24 cellular contexts compared by ENCODE assay signal in the genomic region with DNA sequence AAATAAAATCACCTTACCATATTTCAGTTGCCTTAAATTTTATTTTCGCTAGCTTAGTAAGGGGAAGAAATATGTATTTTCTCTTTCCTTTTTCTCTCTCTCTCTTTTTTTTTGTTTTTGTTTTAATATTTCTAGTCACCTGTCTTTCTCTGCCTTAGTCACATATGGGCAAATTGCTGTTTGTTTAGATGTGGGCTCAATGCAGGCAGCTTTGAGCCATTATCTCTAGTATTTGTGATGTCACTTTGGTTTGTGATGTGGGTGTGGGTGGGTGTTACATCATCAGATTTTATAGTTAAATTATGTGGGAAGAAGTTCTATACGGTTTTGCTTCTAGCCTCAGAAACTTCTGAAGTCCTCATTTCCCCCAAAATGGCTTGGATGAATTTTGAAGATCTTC. TPM values are rescaled to one million over a fixed set of nuclear protein-coding genes. Genes with fewer than 3 reads are reported as not detected.
DNase-seq lines count a peak whose midpoint lies in the region; ATAC-seq and TF ChIP-seq lines count a peak whose summit lies in the region.
"Had no signal": no experiment of that assay in that cellular context is flagged by ENCODE, and none has a peak within 500 bp of the region (broad histone marks: within the 10 kb centered on the region; RNA-seq: fewer than 3 reads in every experiment).

A gene (minus strand): TSS at position 59 of the 400 bp plus-strand sequence. CDS start 39 bp downstream, at position 20.

- peaks cover 4% of the 10 kb centered on the region for H3F3A ChIP-seq in neural progenitor cell (ENCODE audit: low read depth)

- CTCF ChIA-PET in HEK293 (lab: Yijun Ruan, JAX): interaction anchor here (0.8 to 1.9 kb wide), 4 partner anchors 15 to 206 kb away, joined by 3 to 7 read pairs (median 4); no protein-coding TSS in a partner anchor

- H3K4me1 ChIP-seq in HEK293 (ENCODE audit: control insufficient read depth, insufficient read depth, low read length) (no peaks in the 10 kb centered on the region; the same call in 1 of the 2 replicates), neural progenitor cell (peaks cover 2% of the 10 kb centered on the region), uterus (no peaks in the 10 kb centered on the region), left ventricle myocardium inferior (no peaks in the 10 kb centered on the region)

- peak; percentile 24 for DNase-seq in NCI-H146 (lab: John Stamatoyannopoulos, UW)
- no peak for DNase-seq in NCI-H146 treated with DMSO at 0.1 percent for 48 hours (lab: John Stamatoyannopoulos, UW; ENCODE audit: unreplicated experiment)
- DNase-seq in SW480 (ENCODE audit: low spot score): peak; percentile 45
- no peak for DNase-seq in neural progenitor cell (ENCODE audit: low spot score)
- DNase-seq in uterus: no peak
- DNase-seq in left ventricle myocardium inferior: no peak
- DNase-seq in left ventricle myocardium superior: no peak
- DNase-seq: AML-193, DMS 273 treated with DMSO at 0.1 percent for 48 hours, DND-41, HFFc6, NCI-H1105, NCI-H1694 treated with DMSO at 0.1 percent for 48 hours, NCI-H345, NCI-H526 treated with DMSO at 0.1 percent for 48 hours, PC-3, RPMI8226, SHP77 treated with DMSO at 0.1 percent for 48 hours had no signal

- no peak within 1 kb of the TSS for H3K4me3 ChIP-seq in HEK293 (ENCODE audit: low read depth, low read length)
- H3K4me3 ChIP-seq in neural progenitor cell: no peak within 1 kb of the TSS
- H3K4me3 ChIP-seq in uterus: no peak within 1 kb of the TSS
- H3K4me3 ChIP-seq in left ventricle myocardium inferior: no peak within 1 kb of the TSS

- no peaks in the 10 kb centered on the region for H4K20me1 ChIP-seq in neural progenitor cell (ENCODE audit: low read depth)

- peaks cover 14% of the 10 kb centered on the region for H3K27me3 Mint-ChIP-seq in neural progenitor cell (ENCODE audit: insufficient read depth, low read depth)

- peaks cover 4% of the 10 kb centered on the region for H3K36me3 Mint-ChIP-seq in neural progenitor cell
- H3K36me3 Mint-ChIP-seq: IgD-negative memory B cell had no signal

- no peak within 1 kb of the TSS for H3K9ac ChIP-seq in neural progenitor cell

- no peak for TF ChIP-seq POLR2A in uterus (IDR thresholded peaks at IDR 0.05)

- no peak for ATAC-seq in left ventricle myocardium superior
- ATAC-seq: PC-3 had no signal

- POLR2A ChIA-PET in HEK293 (lab: Yijun Ruan, JAX): interaction anchor here (0.6 to 0.7 kb wide), 2 partner anchors 8 to 9 kb away, joined by 3 to 4 read pairs; no protein-coding TSS in a partner anchor

- H3K36me3 ChIP-seq in HEK293 (ENCODE audit: control insufficient read depth in 2 of 2, insufficient read depth in 1 of 2, low read length in 2 of 2) (no peaks in the 10 kb centered on the region), neural progenitor cell (no peaks in the 10 kb centered on the region), uterus (no peaks in the 10 kb centered on the region), left ventricle myocardium inferior (no peaks in the 10 kb centered on the region)

- intact Hi-C loops in uterus (cut with DNase I; ENCODE audit: low total_unique reads): no loop called here
- intact Hi-C loops in left ventricle myocardium inferior (cut with micrococcal nuclease): no loop called here
- intact Hi-C loops in left ventricle myocardium superior (cut with micrococcal nuclease): no loop called here

- H3K4me1 Mint-ChIP-seq in neural progenitor cell: peaks cover 36% of the 10 kb centered on the region

- H3K27ac Mint-ChIP-seq in neural progenitor cell: peak within 1 kb of the TSS; percentile 88
- H3K27ac Mint-ChIP-seq: HFFc6, IgD-negative memory B cell had no signal

- no peak within 1 kb of the TSS for H3K4me2 ChIP-seq in neural progenitor cell

- H3K9me3 Mint-ChIP-seq in neural progenitor cell: no peaks in the 10 kb centered on the region
- H3K9me3 Mint-ChIP-seq: HFFc6, IgD-negative memory B cell had no signal

- no peaks in the 10 kb centered on the region for H3K27me3 ChIP-seq in neural progenitor cell
- no peaks in the 10 kb centered on the region for H3K27me3 ChIP-seq in uterus
- peaks cover 6% of the 10 kb centered on the region for H3K27me3 ChIP-seq in left ventricle myocardium inferior (ENCODE audit: low read depth)

- H2AFZ ChIP-seq in neural progenitor cell (replicated peaks): peak within 1 kb of the TSS; percentile 34

- TF ChIP-seq CTCF in HEK293 (tag by site-specific recombination; IDR thresholded peaks at IDR 0.05): no peak
- no peak for TF ChIP-seq CTCF in neural progenitor cell (IDR thresholded peaks at IDR 0.05)
- no peak for TF ChIP-seq CTCF in uterus (IDR thresholded peaks at IDR 0.05)
- no peak for TF ChIP-seq CTCF in left ventricle myocardium inferior (IDR thresholded peaks at IDR 0.05; ENCODE audit: borderline replicate concordance)

- H3K27ac ChIP-seq in HEK293 (ENCODE audit: extremely low read depth, low read depth, low read length) (no peak within 1 kb of the TSS), neural progenitor cell (no peak within 1 kb of the TSS), uterus (no peak within 1 kb of the TSS), left ventricle myocardium inferior (replicated peaks) (no peak within 1 kb of the TSS)
- H3K27ac ChIP-seq: 22Rv1 had no signal

- H3K4me3 Mint-ChIP-seq in neural progenitor cell: no peak within 1 kb of the TSS
- H3K4me3 Mint-ChIP-seq: HFFc6, IgD-negative memory B cell had no signal

- no peaks in the 10 kb centered on the region for H3K9me3 ChIP-seq in HEK293 (ENCODE audit: control insufficient read depth, insufficient read depth, low read depth, low read length)
- no peaks in the 10 kb centered on the region for H3K9me3 ChIP-seq in neural progenitor cell (ENCODE audit: low read depth)
- H3K9me3 ChIP-seq in uterus: no peaks in the 10 kb centered on the region
- H3K9me3 ChIP-seq in left ventricle myocardium inferior (replicated peaks): no peaks in the 10 kb centered on the region

- no peaks in the 10 kb centered on the region for H3K79me2 ChIP-seq in neural progenitor cell (ENCODE audit: low read depth)

TF ChIP-seq in HEK293, 187 proteins besides CTCF, POLR2A, EP300 and RAD21 (continues in another document):
- TF ChIP-seq ZSCAN16 (tag by site-specific recombination; IDR thresholded peaks at IDR 0.05) (no peak), ZNF785 (tag by site-specific recombination; IDR thresholded peaks at IDR 0.05) (no peak), ZNF311 (tag by site-specific recombination; IDR thresholded peaks at IDR 0.05; ENCODE audit: borderline replicate concordance) (no peak), ZXDB (tag by site-specific recombination; IDR thresholded peaks at IDR 0.05) (no peak), ZNF354C (tag by site-specific recombination; IDR thresholded peaks at IDR 0.05; ENCODE audit: borderline replicate concordance, low read depth) (no peak), ZNF473 (tag by site-specific recombination; IDR thresholded peaks at IDR 0.05) (no peak), ZNF140 (tag by site-specific recombination; IDR thresholded peaks at IDR 0.05) (no peak), ZNF133 (tag by site-specific recombination; IDR thresholded peaks at IDR 0.05) (no peak), ZNF560 (tag by site-specific recombination; IDR thresholded peaks at IDR 0.05; ENCODE audit: borderline replicate concordance) (no peak), ZNF239 (tag by site-specific recombination; IDR thresholded peaks at IDR 0.05) (no peak), ZNF707 (tag by site-specific recombination; IDR thresholded peaks at IDR 0.05) (no peak), ZNF544 (tag by site-specific recombination; IDR thresholded peaks at IDR 0.05) (no peak), SP7 (tag by site-specific recombination; IDR thresholded peaks at IDR 0.05) (0 out of 2 replicates have a peak, but pooled peaks have one; percentile 13), TRIM28 (IDR thresholded peaks at IDR 0.05; ENCODE audit: borderline replicate concordance, low read length) (no peak), SP3 (tag by site-specific recombination; IDR thresholded peaks at IDR 0.05) (no peak)
- TF ChIP-seq, protein P1, sequence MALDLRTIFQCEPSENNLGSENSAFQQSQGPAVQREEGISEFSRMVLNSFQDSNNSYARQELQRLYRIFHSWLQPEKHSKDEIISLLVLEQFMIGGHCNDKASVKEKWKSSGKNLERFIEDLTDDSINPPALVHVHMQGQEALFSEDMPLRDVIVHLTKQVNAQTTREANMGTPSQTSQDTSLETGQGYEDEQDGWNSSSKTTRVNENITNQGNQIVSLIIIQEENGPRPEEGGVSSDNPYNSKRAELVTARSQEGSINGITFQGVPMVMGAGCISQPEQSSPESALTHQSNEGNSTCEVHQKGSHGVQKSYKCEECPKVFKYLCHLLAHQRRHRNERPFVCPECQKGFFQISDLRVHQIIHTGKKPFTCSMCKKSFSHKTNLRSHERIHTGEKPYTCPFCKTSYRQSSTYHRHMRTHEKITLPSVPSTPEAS (tag by site-specific recombination; IDR thresholded peaks at IDR 0.05): no peak
- TF ChIP-seq, protein P2, sequence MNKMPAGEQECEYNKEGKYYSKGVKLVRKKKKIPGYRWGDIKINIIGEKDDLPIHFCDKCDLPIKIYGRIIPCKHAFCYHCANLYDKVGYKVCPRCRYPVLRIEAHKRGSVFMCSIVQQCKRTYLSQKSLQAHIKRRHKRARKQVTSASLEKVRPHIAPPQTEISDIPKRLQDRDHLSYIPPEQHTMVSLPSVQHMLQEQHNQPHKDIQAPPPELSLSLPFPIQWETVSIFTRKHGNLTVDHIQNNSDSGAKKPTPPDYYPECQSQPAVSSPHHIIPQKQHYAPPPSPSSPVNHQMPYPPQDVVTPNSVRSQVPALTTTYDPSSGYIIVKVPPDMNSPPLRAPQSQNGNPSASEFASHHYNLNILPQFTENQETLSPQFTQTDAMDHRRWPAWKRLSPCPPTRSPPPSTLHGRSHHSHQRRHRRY (tag by site-specific recombination; IDR thresholded peaks at IDR 0.05): no peak
- TF ChIP-seq, protein P3, sequence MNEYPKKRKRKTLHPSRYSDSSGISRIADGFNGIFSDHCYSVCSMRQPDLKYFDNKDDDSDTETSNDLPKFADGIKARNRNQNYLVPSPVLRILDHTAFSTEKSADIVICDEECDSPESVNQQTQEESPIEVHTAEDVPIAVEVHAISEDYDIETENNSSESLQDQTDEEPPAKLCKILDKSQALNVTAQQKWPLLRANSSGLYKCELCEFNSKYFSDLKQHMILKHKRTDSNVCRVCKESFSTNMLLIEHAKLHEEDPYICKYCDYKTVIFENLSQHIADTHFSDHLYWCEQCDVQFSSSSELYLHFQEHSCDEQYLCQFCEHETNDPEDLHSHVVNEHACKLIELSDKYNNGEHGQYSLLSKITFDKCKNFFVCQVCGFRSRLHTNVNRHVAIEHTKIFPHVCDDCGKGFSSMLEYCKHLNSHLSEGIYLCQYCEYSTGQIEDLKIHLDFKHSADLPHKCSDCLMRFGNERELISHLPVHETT (tag by site-specific recombination; IDR thresholded peaks at IDR 0.05): no peak

RNA-seq across cellular contexts. Expression of the gene that starts here (rescaled TPM):
- total RNA-seq in neural progenitor cell (ENCODE audit: low replicate concordance): not detected in 2 replicates
- total RNA-seq in uterus: not detected
- 0.30 TPM for total RNA-seq in left ventricle myocardium inferior
- not detected for total RNA-seq in left ventricle myocardium superior
- total RNA-seq: G401, HFFc6, HT-29, LHCN-M2, PC-3 had no signal

Comparison
In these comparisons a context has a peak if more than half of its experiments do, and no peak if none do; other contexts are left out.
1. DNase-seq: peak in NCI-H146 (single experiment) and SW480 (single experiment); none in NCI-H146 treated with DMSO at 0.1 percent for 48 hours (single experiment), neural progenitor cell (single experiment), uterus (0 of 2), left ventricle myocardium inferior (single experiment) and left ventricle myocardium superior (single experiment).